ENCODE assay signal across 8 cellular contexts in genomic region chr3:129312671-129313414, GRCh38. TPM values are rescaled to one million over a fixed set of nuclear protein-coding genes. Genes with fewer than 3 reads are reported as not detected.
DNase-seq lines count a peak whose midpoint lies in the region; ATAC-seq and TF ChIP-seq lines count a peak whose summit lies in the region.

No MANE protein-coding gene starts in this region.

- no peak for ATAC-seq in T-cell (replicated peaks in 1 of 4)
- no peak for ATAC-seq in GM19023 (IDR thresholded peaks at IDR 0.05; ENCODE audit: unreplicated experiment)

- DNase-seq in activated naive CD4-positive, alpha-beta T cell treated with anti-CD3 and anti-CD28 coated beads, Interleukin-2, amount 10 ng/mL, durations not matched to agents 7 days and 5 days = no peak
- DNase-seq in activated naive CD4-positive, alpha-beta T cell treated with anti-CD3 and anti-CD28 coated beads, Interleukin-2, amount 50 U/mL, for 16 hours = no peak
- no peak for DNase-seq in T-cell
- peak; percentile 16 for DNase-seq in fibroblast of peridontal ligament (ENCODE audit: extremely low read depth)
- peak in 1 of 2 donors; percentile 67 for DNase-seq in tibial artery
- no peak for DNase-seq in ureter (ENCODE audit: low spot score)
- DNase-seq in HuH-7.5 (ENCODE audit: low spot score) = no peak

- H3K9me3 ChIP-seq in tibial artery = no peaks in the 10 kb centered on the region

- POLR2A ChIA-PET in T-cell (lab: Charles Lee) = interaction anchor here (0.5 to 1.9 kb wide), 3 partner anchors 10 to 613 kb away, joined by 3 to 11 read pairs (median 3); no protein-coding TSS in a partner anchor

- no peak overlapping the region for H3K4me3 ChIP-seq in tibial artery

- no peaks in the 10 kb centered on the region for H3K36me3 ChIP-seq in tibial artery

- H3K4me3 Mint-ChIP-seq in activated naive CD4-positive, alpha-beta T cell treated with anti-CD3 and anti-CD28 coated beads, Interleukin-2, amount 10 ng/mL, durations not matched to agents 7 days and 5 days = peak overlapping the region; percentile 96
- H3K4me3 Mint-ChIP-seq in T-cell = peak overlapping the region; percentile 35 to 93 (median 86)

- H3K4me1 Mint-ChIP-seq in activated naive CD4-positive, alpha-beta T cell treated with anti-CD3 and anti-CD28 coated beads, Interleukin-2, amount 10 ng/mL, durations not matched to agents 7 days and 5 days = peaks cover 37% of the 10 kb centered on the region
- peaks cover 23 to 35% (median 33%) of the 10 kb centered on the region in 3 donors for H3K4me1 Mint-ChIP-seq in T-cell

- TF ChIP-seq CTCF in tibial artery (IDR thresholded peaks at IDR 0.05) = no peak

- peaks cover 14% of the 10 kb centered on the region for H3K27me3 Mint-ChIP-seq in activated naive CD4-positive, alpha-beta T cell treated with anti-CD3 and anti-CD28 coated beads, Interleukin-2, amount 10 ng/mL, durations not matched to agents 7 days and 5 days
- H3K27me3 Mint-ChIP-seq in T-cell = no peaks in the 10 kb centered on the region

- intact Hi-C loops in tibial artery (cut with DNase I; ENCODE audit: low total_unique reads) = no loop called here

- no peaks in the 10 kb centered on the region for H3K9me3 Mint-ChIP-seq in activated naive CD4-positive, alpha-beta T cell treated with anti-CD3 and anti-CD28 coated beads, Interleukin-2, amount 10 ng/mL, durations not matched to agents 7 days and 5 days
- no peaks in the 10 kb centered on the region for H3K9me3 Mint-ChIP-seq in T-cell

- peaks cover 12% of the 10 kb centered on the region for H3K36me3 Mint-ChIP-seq in activated naive CD4-positive, alpha-beta T cell treated with anti-CD3 and anti-CD28 coated beads, Interleukin-2, amount 10 ng/mL, durations not matched to agents 7 days and 5 days
- no peaks in the 10 kb centered on the region for H3K36me3 Mint-ChIP-seq in T-cell

- peak overlapping the region; percentile 15 for H3K27ac Mint-ChIP-seq in activated naive CD4-positive, alpha-beta T cell treated with anti-CD3 and anti-CD28 coated beads, Interleukin-2, amount 10 ng/mL, durations not matched to agents 7 days and 5 days
- H3K27ac Mint-ChIP-seq in T-cell = peak overlapping the region; percentile 84 to 86

- peaks cover 5 to 31% (median 20%) of the 10 kb centered on the region in 4 donors for H3K4me1 ChIP-seq in tibial artery

- no peaks in the 10 kb centered on the region for H3K27me3 ChIP-seq in tibial artery

- H3K27ac ChIP-seq in tibial artery = peak overlapping the region; percentile 90 to 95

- CTCF ChIA-PET in activated naive CD4-positive, alpha-beta T cell treated with anti-CD3 and anti-CD28 coated beads, Interleukin-2, amount 10 ng/mL, durations not matched to agents 7 days and 5 days (lab: Charles Lee) = interaction anchor here (1.4 to 2.0 kb wide), 4 partner anchors 15 to 342 kb away, joined by 3 to 7 read pairs (median 4); no protein-coding TSS in a partner anchor
- CTCF ChIA-PET in T-cell (lab: Charles Lee) = interaction anchor here in 1 of 2 donors (0.6 kb wide), 1 partner anchor 15 kb away, joined by 3 read pairs; no protein-coding TSS in a partner anchor

RNA-seq across cellular contexts. Expression of gene HMCES, which starts 34.2 kb away (rescaled TPM):
- total RNA-seq in T-cell = 10 to 100 TPM; 55.2 to 60.7 (median 57.6) TPM
- 32.2 TPM for total RNA-seq in ureter
